In genomic region chr18:79643049-79643765, GRCh38 we compare ENCODE assay signal across 13 cellular contexts. TPM values are rescaled to one million over a fixed set of nuclear protein-coding genes. Genes with fewer than 3 reads are reported as not detected.
DNase-seq lines count a peak whose midpoint lies in the region; ATAC-seq and TF ChIP-seq lines count a peak whose summit lies in the region.
"Had no signal": no experiment of that assay in that cellular context is flagged by ENCODE, and none has a peak within 500 bp of the region (broad histone marks: within the 10 kb centered on the region; RNA-seq: fewer than 3 reads in every experiment).

No MANE protein-coding gene starts in this region.

- H3K27ac Mint-ChIP-seq in memory B cell = peak overlapping the region; percentile 67
- H3K27ac Mint-ChIP-seq: GM23338, type B pancreatic cell had no signal

- H3K27me3 ChIP-seq in left ventricle myocardium inferior (ENCODE audit: low read depth) (peaks cover 54% of the 10 kb centered on the region), upper lobe of right lung (peaks cover 15% of the 10 kb centered on the region)

- no peaks in the 10 kb centered on the region for H3K36me3 ChIP-seq in left ventricle myocardium inferior
- H3K36me3 ChIP-seq in upper lobe of right lung = no peaks in the 10 kb centered on the region
- H3K36me3 ChIP-seq: breast epithelium, prostate gland had no signal

- peaks cover 5% of the 10 kb centered on the region for H3K4me1 ChIP-seq in left ventricle myocardium inferior
- H3K4me1 ChIP-seq in upper lobe of right lung = peaks cover 8% of the 10 kb centered on the region
- H3K4me1 ChIP-seq: breast epithelium, prostate gland had no signal

- H3K36me3 Mint-ChIP-seq in memory B cell = no peaks in the 10 kb centered on the region
- H3K36me3 Mint-ChIP-seq: activated naive CD8-positive, alpha-beta T cell; type B pancreatic cell had no signal

- no peaks in the 10 kb centered on the region for H3K9me3 ChIP-seq in left ventricle myocardium inferior (replicated peaks)
- H3K9me3 ChIP-seq in upper lobe of right lung = no peaks in the 10 kb centered on the region
- H3K9me3 ChIP-seq: breast epithelium, prostate gland had no signal

- H3K27me3 Mint-ChIP-seq in memory B cell = no peaks in the 10 kb centered on the region

- peaks cover 17% of the 10 kb centered on the region for H3K4me1 Mint-ChIP-seq in memory B cell

- ATAC-seq in Right ventricle myocardium superior (ENCODE audit: poor library complexity) = peak; percentile 32
- ATAC-seq in memory B cell (ENCODE audit: low read depth) = peak; percentile 83
- peak; percentile 66 for ATAC-seq in upper lobe of right lung
- ATAC-seq in HG02870 (IDR thresholded peaks at IDR 0.05; ENCODE audit: unreplicated experiment) = no peak

- no peaks in the 10 kb centered on the region for H3K9me3 Mint-ChIP-seq in memory B cell
- H3K9me3 Mint-ChIP-seq: GM23338, type B pancreatic cell had no signal

- no peak overlapping the region for H3K4me3 Mint-ChIP-seq in memory B cell
- H3K4me3 Mint-ChIP-seq: activated naive CD8-positive, alpha-beta T cell; GM23338; type B pancreatic cell had no signal

- intact Hi-C loops in Right ventricle myocardium superior (cut with DNase I) = loop anchor here (5.0 kb wide), 1 partner anchor 116 kb away; no protein-coding TSS in a partner anchor
- intact Hi-C loops in left ventricle myocardium inferior (cut with micrococcal nuclease) = loop anchor here (10.0 kb wide), 1 partner anchor 118 kb away; no protein-coding TSS in a partner anchor
- intact Hi-C loops in upper lobe of right lung (cut with DNase I) = no loop called here

- TF ChIP-seq CTCF in left ventricle myocardium inferior (IDR thresholded peaks at IDR 0.05; ENCODE audit: borderline replicate concordance) (no peak), upper lobe of right lung (IDR thresholded peaks at IDR 0.05) (no peak)

- no peak overlapping the region for H3K27ac ChIP-seq in left ventricle myocardium inferior (replicated peaks)
- H3K27ac ChIP-seq in upper lobe of right lung = no peak overlapping the region
- H3K27ac ChIP-seq: breast epithelium, prostate gland had no signal

- H3K4me3 ChIP-seq in left ventricle myocardium inferior (no peak overlapping the region), upper lobe of right lung (no peak overlapping the region)
- H3K4me3 ChIP-seq: breast epithelium, GM23338, prostate gland had no signal

- DNase-seq in Right ventricle myocardium superior (no peak), left ventricle myocardium inferior (no peak), NOMO-1 treated with DMSO at 0.1 percent for 48 hours (lab: John Stamatoyannopoulos, UW; ENCODE audit: unreplicated experiment) (peak; percentile 65), memory B cell (ENCODE audit: low spot score in 2 of 2) (peak in 1 of 2 donors; percentile 44), upper lobe of right lung (peak; percentile 79), NCI-H187 (lab: John Stamatoyannopoulos, UW) (no peak), hepatic stellate cell (ENCODE audit: low spot score) (no peak)

RNA-seq across cellular contexts. Expression of gene CTDP1, which starts 36.4 kb away (rescaled TPM):
- total RNA-seq in Right ventricle myocardium superior = 8.7 TPM
- total RNA-seq in left ventricle myocardium inferior = 7.5 TPM
- 23.0 TPM for total RNA-seq in upper lobe of right lung

Comparison
In these comparisons a context has a peak if more than half of its experiments do, and no peak if none do; other contexts are left out.
1. DNase-seq: peak in NOMO-1 treated with DMSO at 0.1 percent for 48 hours (single experiment) and upper lobe of right lung (single experiment); none in Right ventricle myocardium superior (single experiment), left ventricle myocardium inferior (single experiment), NCI-H187 (0 of 2) and hepatic stellate cell (single experiment).